In genomic region chrX:53281321-53281822, GRCh38 we compare ENCODE assay signal across 8 cellular contexts. TPM values are rescaled to one million over a fixed set of nuclear protein-coding genes. Genes with fewer than 3 reads are reported as not detected.
A peak's percentile ranks its signal among the peaks of the same experiment; 100 is the strongest.
DNase-seq lines count a peak whose midpoint lies in the region; FAIRE-seq and TF ChIP-seq lines count a peak whose summit lies in the region.

Gene IQSEC2, minus strand, starts transcription at chrX:53281584.

- no peak within 1 kb of the TSS for H2BK5ac ChIP-seq in H9 (ENCODE audit: insufficient read length, low read length)

- WGBS in H9 (ENCODE audit: extremely low coverage, insufficient read length, low lambda C conversion rate) = no CpG with 5 or more reads among the region's 9 CpGs
- WGBS in mesodermal cell (ENCODE audit: insufficient coverage in 2 of 2), 2 experiments = 40% methylated on average over 1 of the region's 9 CpGs; no CpG with 5 or more reads in 1 of the 2 experiments

- no peak within 1 kb of the TSS for H2BK20ac ChIP-seq in H9 (ENCODE audit: low read depth, low read length, poor library complexity, severe bottlenecking)

- no peak within 1 kb of the TSS for H3K4ac ChIP-seq in H9 (ENCODE audit: low read depth, low read length)

- peak within 1 kb of the TSS in 2 of 3 experiments; percentile 9 to 57; a peak in 3 of 7 replicates for H3K27ac Mint-ChIP-seq in H9
- H3K27ac Mint-ChIP-seq in endothelial cell (ENCODE audit: unreplicated experiment) = peak within 1 kb of the TSS; percentile 48

- no peaks in the 10 kb centered on the region for H3K79me1 ChIP-seq in H9 (ENCODE audit: insufficient read depth, low read depth, low read length, poor library complexity, severe bottlenecking)

- no peaks in the 10 kb centered on the region for H3K79me2 ChIP-seq in H9 (ENCODE audit: insufficient read depth, low read length)

- H3K9me3 ChIP-seq in H9 (ENCODE audit: control insufficient read depth, low read depth, low read length) = peaks cover 12% of the 10 kb centered on the region
- H3K9me3 ChIP-seq in mesodermal cell (ENCODE audit: control insufficient read depth, low read length) = no peaks in the 10 kb centered on the region
- no peaks in the 10 kb centered on the region for H3K9me3 ChIP-seq in effector memory CD4-positive, alpha-beta T cell (ENCODE audit: control insufficient read depth, low read length)

- H3K36me3 Mint-ChIP-seq in H9 (ENCODE audit: insufficient read depth in 1 of 3, low read depth in 3 of 3) (peaks cover 0 to 7% (median 4%) of the 10 kb centered on the region in 3 experiments; a peak in 4 of 7 replicates), endothelial cell (ENCODE audit: low read depth, unreplicated experiment) (no peaks in the 10 kb centered on the region)

- H2BK120ac ChIP-seq in H9 (ENCODE audit: low read depth, low read length, poor library complexity, severe bottlenecking) = no peak within 1 kb of the TSS

- no peak within 1 kb of the TSS for H4K8ac ChIP-seq in H9 (replicated peaks; ENCODE audit: insufficient read length, low read depth, low read length)

- H3K27me3 Mint-ChIP-seq in H9 (ENCODE audit: low read depth) (no peaks in the 10 kb centered on the region), endothelial cell (ENCODE audit: unreplicated experiment) (peaks cover 4% of the 10 kb centered on the region)

- H3K4me1 ChIP-seq in H9 (ENCODE audit: insufficient read depth, low read length) (no peaks in the 10 kb centered on the region), mesodermal cell (ENCODE audit: control insufficient read depth, insufficient read depth, low read length, poor library complexity, severe bottlenecking) (peaks cover 10% of the 10 kb centered on the region)
- peaks cover 3% of the 10 kb centered on the region for H3K4me1 ChIP-seq in effector memory CD4-positive, alpha-beta T cell (ENCODE audit: control insufficient read depth, insufficient read depth, low read length, poor library complexity, severe bottlenecking)

- no peak within 1 kb of the TSS for H4K91ac ChIP-seq in H9 (ENCODE audit: insufficient read length, low read depth, low read length)

- H3K9ac ChIP-seq in H9 (ENCODE audit: extremely low read depth, insufficient read length, low read length) = no peak within 1 kb of the TSS

- no peak within 1 kb of the TSS for H3K56ac ChIP-seq in H9 (ENCODE audit: insufficient read length, low read depth, low read length)

- no peak within 1 kb of the TSS for H2AFZ ChIP-seq in H9 (ENCODE audit: low read length)

- H3K4me3 ChIP-seq in mesodermal cell (ENCODE audit: extremely low read depth, insufficient read depth, low read length, poor library complexity, severe bottlenecking) = peak within 1 kb of the TSS; percentile 8
- H3K4me3 ChIP-seq in effector memory CD4-positive, alpha-beta T cell (ENCODE audit: insufficient read depth, low read depth, low read length, poor library complexity, severe bottlenecking) = no peak within 1 kb of the TSS

- no peaks in the 10 kb centered on the region for H4K20me1 ChIP-seq in H9 (ENCODE audit: control insufficient read depth, insufficient read depth, insufficient read length)

- H3T11ph ChIP-seq in H9 (ENCODE audit: low read length) = no peak within 1 kb of the TSS

- H3K36me3 ChIP-seq in mesodermal cell (ENCODE audit: control insufficient read depth, insufficient read depth, low read length) = no peaks in the 10 kb centered on the region
- no peaks in the 10 kb centered on the region for H3K36me3 ChIP-seq in effector memory CD4-positive, alpha-beta T cell (ENCODE audit: control insufficient read depth, insufficient read depth, low read length)

- no peak for FAIRE-seq in urothelium cell line (lab: Jason Lieb, UNC)

- TF ChIP-seq CTCF in H9 (conservative IDR thresholded peaks at IDR 0.05) = no peak
- no peak for TF ChIP-seq CTCF in endothelial cell (IDR thresholded peaks at IDR 0.05; ENCODE audit: unreplicated experiment)
- TF ChIP-seq CTCF in GM10266 (IDR thresholded peaks at IDR 0.05; ENCODE audit: control insufficient read depth, insufficient read depth, low read depth, missing control alignments) = no peak

- no peak within 1 kb of the TSS for H3K27ac ChIP-seq in H9 (ENCODE audit: insufficient read length, low read depth, low read length)
- H3K27ac ChIP-seq in mesodermal cell (ENCODE audit: low read depth, low read length, severe bottlenecking) = peak within 1 kb of the TSS; percentile 59
- H3K27ac ChIP-seq in effector memory CD4-positive, alpha-beta T cell (ENCODE audit: insufficient read depth, low read length, poor library complexity, severe bottlenecking) = no peak within 1 kb of the TSS

- no peaks in the 10 kb centered on the region for H3K23me2 ChIP-seq in H9 (ENCODE audit: insufficient read length, low read depth, low read length, poor library complexity, severe bottlenecking)

- no peak within 1 kb of the TSS for H4K5ac ChIP-seq in H9 (ENCODE audit: insufficient read length, low read depth, low read length)

- H3K4me2 ChIP-seq in H9 (ENCODE audit: insufficient read depth, insufficient read length, low read length) = no peak within 1 kb of the TSS

- H2AK5ac ChIP-seq in H9 (ENCODE audit: insufficient read length, low read length) = no peak within 1 kb of the TSS

- H3K4me3 Mint-ChIP-seq in H9 (peak within 1 kb of the TSS in 1 of 2 experiments; percentile 6; a peak in 1 of 5 replicates), endothelial cell (ENCODE audit: unreplicated experiment) (no peak within 1 kb of the TSS)

- H3K4me1 Mint-ChIP-seq in H9 (peaks cover 13 to 36% of the 10 kb centered on the region in 2 experiments), endothelial cell (ENCODE audit: unreplicated experiment) (peaks cover 14% of the 10 kb centered on the region)

- H3K23ac ChIP-seq in H9 (ENCODE audit: insufficient read length, low read depth, low read length) = no peak within 1 kb of the TSS

- H3K27me3 ChIP-seq in H9 (ENCODE audit: insufficient read depth, low read length) = no peaks in the 10 kb centered on the region
- no peaks in the 10 kb centered on the region for H3K27me3 ChIP-seq in effector memory CD4-positive, alpha-beta T cell (replicated peaks; ENCODE audit: control insufficient read depth, insufficient read depth, low read length, poor library complexity, severe bottlenecking)

- no peak within 1 kb of the TSS for H2BK12ac ChIP-seq in H9 (ENCODE audit: insufficient read length, low read depth, low read length)

- no peak within 1 kb of the TSS for H3K18ac ChIP-seq in H9 (ENCODE audit: insufficient read length, low read depth, low read length)

- peaks cover 58 to 68% of the 10 kb centered on the region in 2 experiments for H3K9me3 Mint-ChIP-seq in H9
- H3K9me3 Mint-ChIP-seq in endothelial cell (ENCODE audit: unreplicated experiment) = no peaks in the 10 kb centered on the region

- peak within 1 kb of the TSS; percentile 53; the same call in 1 of the 2 replicates for H3K14ac ChIP-seq in H9 (ENCODE audit: insufficient read depth, low read length)

- DNase-seq in H9 (peak; percentile 67), RPMI8226 (peak; percentile 62), endothelial cell (ENCODE audit: low spot score) (peak; percentile 16), urothelium cell line (ENCODE audit: low spot score) (peak; percentile 82), GM10266 (ENCODE audit: extremely low spot score) (no peak), cerebellar nuclear complex (lab: John Stamatoyannopoulos, UW) (no peak)
- no peak for DNase-seq in effector memory CD4-positive, alpha-beta T cell

- H2BK15ac ChIP-seq in H9 (ENCODE audit: low read depth, low read length) = no peak within 1 kb of the TSS

RNA-seq across cellular contexts. Expression of gene IQSEC2, which starts in this region (rescaled TPM):
- total RNA-seq in H9 (2021) = 7.0 and 8.4 TPM in 2 replicates
- 38.9 TPM for total RNA-seq in endothelial cell (ENCODE audit: unreplicated experiment)
- polyA plus RNA-seq in mesodermal cell (2013, experiment 1 of 2) = 10.9 TPM
- 6.7 TPM for polyA plus RNA-seq in mesodermal cell (2013, experiment 2 of 2)

Comparison
In these comparisons a context has a peak if more than half of its experiments do, and no peak if none do; other contexts are left out.
1. DNase-seq: peak in H9 (single experiment), RPMI8226 (single experiment), endothelial cell (single experiment) and urothelium cell line (single experiment); none in GM10266 (single experiment), effector memory CD4-positive, alpha-beta T cell (0 of 3) and cerebellar nuclear complex (0 of 2).